In genomic region chr5:106414342-106414741, GRCh38 we compare ENCODE assay signal across 31 cellular contexts.
"Had no signal": no experiment of that assay in that cellular context is flagged by ENCODE, and none has a peak within 500 bp of the region (broad histone marks: within the 10 kb centered on the region; RNA-seq: fewer than 3 reads in every experiment).

No MANE protein-coding gene starts in this region.

- H3K4me3 ChIP-seq: adrenal gland, body of pancreas, breast epithelium had no signal

- H3K36me3 ChIP-seq: adrenal gland, brain microvascular endothelial cell, breast epithelium had no signal

- H3K9me3 ChIP-seq: adrenal gland, body of pancreas, breast epithelium had no signal

- ATAC-seq: activated CD8-positive, alpha-beta T cell treated with anti-CD3 and anti-CD28 coated beads for 36 hours; activated naive CD4-positive, alpha-beta T cell treated with anti-CD3 and anti-CD28 coated beads, Interleukin-2, amount 50 U/mL, for 72 hours; activated T-cell treated with anti-CD3 and anti-CD28 coated beads, Interleukin-2, amount 50 U/mL, for 4 hours; activated T-cell treated with anti-CD3 and anti-CD28 coated beads, Interleukin-2, amount 50 U/mL, for 72 hours; activated T-helper 17 cell treated with anti-CD3 and anti-CD28 coated beads, Interleukin-2, amount 50 U/mL, for 72 hours; body of pancreas had no signal

- DNase-seq: activated B cell treated with CpG ODN at 0.5 μM for 24 hours; activated CD4-positive, alpha-beta memory T cell treated with anti-CD3 and anti-CD28 coated beads for 36 hours; activated CD4-positive, alpha-beta T cell treated with anti-CD3 and anti-CD28 coated beads for 4 hours; activated CD4-positive, alpha-beta T cell treated with anti-CD3 and anti-CD28 coated beads, Interleukin-2, amount 10 ng/mL, durations not matched to agents 24 days and 14 days; activated CD4-positive, alpha-beta T cell treated with anti-CD3 and anti-CD28 coated beads, Interleukin-2, amount 50 U/mL, for 1 hour; activated CD4-positive, alpha-beta T cell treated with anti-CD3 and anti-CD28 coated beads, Interleukin-2, amount 50 U/mL, for 4 hours; activated CD4-positive, CD25-positive, alpha-beta regulatory T cell treated with anti-CD3 and anti-CD28 coated beads, Interleukin-2, amount 50 U/mL, for 72 hours; activated CD8-positive, alpha-beta memory T cell treated with anti-CD3 and anti-CD28 coated beads, Interleukin-2, amount 50 U/mL, for 4 hours; activated CD8-positive, alpha-beta T cell treated with anti-CD3 and anti-CD28 coated beads for 36 hours; activated effector memory CD4-positive, alpha-beta T cell treated with anti-CD3 and anti-CD28 coated beads, Interleukin-2, amount 50 U/mL, for 16 hours; activated gamma-delta T cell treated with Interleukin-2 at 50 U/mL for 16 hours; activated naive CD4-positive, alpha-beta T cell; activated naive CD4-positive, alpha-beta T cell treated with anti-CD3 and anti-CD28 coated beads for 36 hours; activated naive CD4-positive, alpha-beta T cell treated with anti-CD3 and anti-CD28 coated beads, Interleukin-2, amount 50 U/mL, for 16 hours; activated naive CD8-positive, alpha-beta T cell treated with anti-CD3 and anti-CD28 coated beads for 36 hours; activated T-cell treated with anti-CD3 and anti-CD28 coated beads for 4 hours; activated T-cell treated with anti-CD3 and anti-CD28 coated beads, Interleukin-2, amount 50 U/mL, for 1 hour; activated T-cell treated with anti-CD3 and anti-CD28 coated beads, Interleukin-2, amount 50 U/mL, for 4 hours; activated T-cell treated with anti-CD3 and anti-CD28 coated beads, Interleukin-2, amount 50 U/mL, for 72 hours; adrenal gland; amniotic stem cell; aorta; body of pancreas; brain microvascular endothelial cell; central memory CD4-positive, alpha-beta T cell; T-helper 2 cell; T-helper 9 cell had no signal

- H3K4me1 ChIP-seq: adrenal gland, body of pancreas, breast epithelium had no signal

- H3K27ac ChIP-seq: adrenal gland, body of pancreas, brain microvascular endothelial cell, breast epithelium, VCaP had no signal
